In genomic region chr5:6090079-6090654, GRCh38 we compare ENCODE assay signal across 36 cellular contexts.
"Had no signal": no experiment of that assay in that cellular context is flagged by ENCODE, and none has a peak within 500 bp of the region (broad histone marks: within the 10 kb centered on the region; RNA-seq: fewer than 3 reads in every experiment).

No MANE protein-coding gene starts in this region.

- H3K27me3 ChIP-seq: adrenal gland, body of pancreas, esophagus muscularis mucosa, foreskin keratinocyte, gastrocnemius medialis, heart right ventricle, hepatocyte had no signal

- H3K4me3 Mint-ChIP-seq: activated B cell treated with CpG ODN at 0.5 μM for 24 hours; activated CD8-positive, alpha-beta memory T cell treated with anti-CD3 and anti-CD28 coated beads, Interleukin-2, amount 10 ng/mL, durations not matched to agents 7 days and 5 days; activated CD8-positive, alpha-beta T cell treated with anti-CD3 and anti-CD28 coated beads, Interleukin-2, amount 10 ng/mL, durations not matched to agents 7 days and 5 days; activated naive CD4-positive, alpha-beta T cell treated with anti-CD3 and anti-CD28 coated beads for 36 hours; activated naive CD4-positive, alpha-beta T cell treated with anti-CD3 and anti-CD28 coated beads, Interleukin-2, amount 50 U/mL, for 24 hours; activated naive CD8-positive, alpha-beta T cell treated with anti-CD3 and anti-CD28 coated beads for 36 hours; activated naive CD8-positive, alpha-beta T cell treated with anti-CD3 and anti-CD28 coated beads, Interleukin-2, amount 50 U/mL, for 24 hours; activated T-helper 1 cell treated with anti-CD3 and anti-CD28 coated beads, Interleukin-12 subunit alpha, Interleukin-12 subunit beta, Interleukin-2, Interleukin-4 antibody, amounts not matched to agents 30 ng/mL and 10 ng/mL and 1 ng/mL, durations not matched to agents 14 hours and 24 hours and 36 hours; effector memory CD8-positive, alpha-beta T cell; T-helper 2 cell treated with Interferon-gamma antibody and Interleukin-4, amounts not matched to agents 5 μg/mL and 100 μg/mL, for 36 hours had no signal

- H3K9me3 Mint-ChIP-seq: activated B cell treated with CpG ODN at 0.5 μM for 24 hours; activated naive CD4-positive, alpha-beta T cell treated with anti-CD3 and anti-CD28 coated beads, Interleukin-2, amount 50 U/mL, for 24 hours; activated T-helper 2 cell treated with anti-CD3 and anti-CD28 coated beads, Interferon-gamma antibody, Interleukin-2, Interleukin-4, amounts not matched to agents 10 μg/mL and 5 μg/mL and 100 μg/mL, durations not matched to agents 14 hours and 24 hours and 36 hours; T-helper 2 cell treated with Interferon-gamma antibody and Interleukin-4, amounts not matched to agents 5 μg/mL and 100 μg/mL, for 36 hours had no signal

- ATAC-seq: activated CD4-positive, CD25-positive, alpha-beta regulatory T cell treated with anti-CD3 and anti-CD28 coated beads, Interleukin-2, amount 50 U/mL, for 24 hours; activated CD8-positive, alpha-beta memory T cell treated with anti-CD3 and anti-CD28 coated beads, Interleukin-2, amount 10 ng/mL, durations not matched to agents 7 days and 5 days; activated CD8-positive, alpha-beta T cell treated with anti-CD3 and anti-CD28 coated beads, Interleukin-2, amount 10 ng/mL, durations not matched to agents 7 days and 5 days; activated naive CD8-positive, alpha-beta T cell treated with anti-CD3 and anti-CD28 coated beads, Interleukin-2, amount 50 U/mL, for 24 hours; body of pancreas; effector memory CD8-positive, alpha-beta T cell; foreskin keratinocyte; gastrocnemius medialis; heart right ventricle had no signal

- H3K4me1 Mint-ChIP-seq: activated B cell treated with CpG ODN at 0.5 μM for 24 hours; activated CD8-positive, alpha-beta memory T cell treated with anti-CD3 and anti-CD28 coated beads, Interleukin-2, amount 10 ng/mL, durations not matched to agents 7 days and 5 days; activated naive CD4-positive, alpha-beta T cell treated with anti-CD3 and anti-CD28 coated beads, Interleukin-2, amount 50 U/mL, for 24 hours; activated naive CD8-positive, alpha-beta T cell treated with anti-CD3 and anti-CD28 coated beads for 36 hours; activated naive CD8-positive, alpha-beta T cell treated with anti-CD3 and anti-CD28 coated beads, Interleukin-2, amount 50 U/mL, for 24 hours had no signal

- H3K27ac Mint-ChIP-seq: activated B cell treated with CpG ODN at 0.5 μM for 24 hours; activated CD8-positive, alpha-beta memory T cell treated with anti-CD3 and anti-CD28 coated beads, Interleukin-2, amount 10 ng/mL, durations not matched to agents 7 days and 5 days; activated CD8-positive, alpha-beta T cell treated with anti-CD3 and anti-CD28 coated beads, Interleukin-2, amount 10 ng/mL, durations not matched to agents 7 days and 5 days; activated naive CD4-positive, alpha-beta T cell treated with anti-CD3 and anti-CD28 coated beads for 36 hours; activated naive CD4-positive, alpha-beta T cell treated with anti-CD3 and anti-CD28 coated beads, Interleukin-2, amount 50 U/mL, for 24 hours; activated naive CD8-positive, alpha-beta T cell treated with anti-CD3 and anti-CD28 coated beads for 36 hours; activated naive CD8-positive, alpha-beta T cell treated with anti-CD3 and anti-CD28 coated beads, Interleukin-2, amount 50 U/mL, for 24 hours; activated T-helper 1 cell treated with anti-CD3 and anti-CD28 coated beads, Interleukin-12 subunit alpha, Interleukin-12 subunit beta, Interleukin-2, Interleukin-4 antibody, amounts not matched to agents 30 ng/mL and 10 ng/mL and 1 ng/mL, durations not matched to agents 14 hours and 24 hours and 36 hours; activated T-helper 2 cell treated with anti-CD3 and anti-CD28 coated beads, Interferon-gamma antibody, Interleukin-2, Interleukin-4, amounts not matched to agents 10 μg/mL and 5 μg/mL and 100 μg/mL, durations not matched to agents 14 hours and 24 hours and 36 hours; effector memory CD8-positive, alpha-beta T cell; T-helper 2 cell treated with Interferon-gamma antibody and Interleukin-4, amounts not matched to agents 5 μg/mL and 100 μg/mL, for 36 hours had no signal

- H3K27ac ChIP-seq: adrenal gland, body of pancreas, esophagus muscularis mucosa, foreskin keratinocyte, gastrocnemius medialis, heart right ventricle, hepatocyte, WERI-Rb-1 had no signal

- H3K79me2 ChIP-seq: hepatocyte had no signal

- DNase-seq: activated B cell treated with CpG ODN at 0.5 μM for 24 hours; activated CD4-positive, alpha-beta T cell treated with anti-CD3 and anti-CD28 coated beads for 48 hours; activated CD4-positive, alpha-beta T cell treated with anti-CD3 and anti-CD28 coated beads, Interleukin-2, amount 50 U/mL, for 1 hour; activated CD4-positive, alpha-beta T cell treated with anti-CD3 and anti-CD28 coated beads, Interleukin-2, amount 50 U/mL, for 48 hours; activated CD8-positive, alpha-beta memory T cell treated with anti-CD3 and anti-CD28 coated beads, Interleukin-2, amount 10 ng/mL, durations not matched to agents 7 days and 5 days; activated CD8-positive, alpha-beta memory T cell treated with anti-CD3 and anti-CD28 coated beads, Interleukin-2, amount 50 U/mL, for 4 hours; activated CD8-positive, alpha-beta T cell treated with anti-CD3 and anti-CD28 coated beads, Interleukin-2, amount 10 ng/mL, durations not matched to agents 7 days and 5 days; activated effector memory CD4-positive, alpha-beta T cell treated with anti-CD3 and anti-CD28 coated beads, Interleukin-2, amount 50 U/mL, for 16 hours; activated naive CD4-positive, alpha-beta T cell treated with anti-CD3 and anti-CD28 coated beads for 36 hours; activated naive CD8-positive, alpha-beta T cell treated with anti-CD3 and anti-CD28 coated beads for 36 hours; activated naive CD8-positive, alpha-beta T cell treated with anti-CD3 and anti-CD28 coated beads, Interleukin-2, amount 50 U/mL, for 24 hours; activated T-cell treated with anti-CD3 and anti-CD28 coated beads, Interleukin-2, amount 50 U/mL, for 1 hour; activated T-cell treated with anti-CD3 and anti-CD28 coated beads, Interleukin-2, amount 50 U/mL, for 48 hours; adrenal gland; amygdala; aorta; body of pancreas; caudate nucleus; cortex of kidney; dermis blood vessel endothelial cell; effector CD4-positive, alpha-beta T cell; effector memory CD8-positive, alpha-beta T cell; erythroblast; foreskin keratinocyte; gastrocnemius medialis; heart right ventricle; T1000; WERI-Rb-1 had no signal

- H3K9me3 ChIP-seq: adrenal gland, body of pancreas, esophagus muscularis mucosa, gastrocnemius medialis, heart right ventricle had no signal

- H3K27me3 Mint-ChIP-seq: activated B cell treated with CpG ODN at 0.5 μM for 24 hours; activated CD8-positive, alpha-beta memory T cell treated with anti-CD3 and anti-CD28 coated beads, Interleukin-2, amount 10 ng/mL, durations not matched to agents 7 days and 5 days; activated naive CD4-positive, alpha-beta T cell treated with anti-CD3 and anti-CD28 coated beads, Interleukin-2, amount 50 U/mL, for 24 hours; activated naive CD8-positive, alpha-beta T cell treated with anti-CD3 and anti-CD28 coated beads for 36 hours; activated naive CD8-positive, alpha-beta T cell treated with anti-CD3 and anti-CD28 coated beads, Interleukin-2, amount 50 U/mL, for 24 hours; effector memory CD8-positive, alpha-beta T cell had no signal

- H2AFZ ChIP-seq: hepatocyte had no signal

- FAIRE-seq: colon had no signal

- H3K4me1 ChIP-seq: adrenal gland, body of pancreas, esophagus muscularis mucosa, foreskin keratinocyte, gastrocnemius medialis, heart right ventricle had no signal

- H3K4me2 ChIP-seq: hepatocyte had no signal

- H3K36me3 ChIP-seq: adrenal gland, esophagus muscularis mucosa, gastrocnemius medialis, heart right ventricle, WERI-Rb-1 had no signal

- H3K4me3 ChIP-seq: adrenal gland, body of pancreas, esophagus muscularis mucosa, gastrocnemius medialis, heart right ventricle, hepatocyte had no signal

- H3K36me3 Mint-ChIP-seq: activated CD8-positive, alpha-beta memory T cell treated with anti-CD3 and anti-CD28 coated beads, Interleukin-2, amount 10 ng/mL, durations not matched to agents 7 days and 5 days; activated naive CD4-positive, alpha-beta T cell treated with anti-CD3 and anti-CD28 coated beads, Interleukin-2, amount 50 U/mL, for 24 hours; activated naive CD8-positive, alpha-beta T cell treated with anti-CD3 and anti-CD28 coated beads for 36 hours had no signal
